ENCODE assay signal across 8 cellular contexts in the genomic region with DNA sequence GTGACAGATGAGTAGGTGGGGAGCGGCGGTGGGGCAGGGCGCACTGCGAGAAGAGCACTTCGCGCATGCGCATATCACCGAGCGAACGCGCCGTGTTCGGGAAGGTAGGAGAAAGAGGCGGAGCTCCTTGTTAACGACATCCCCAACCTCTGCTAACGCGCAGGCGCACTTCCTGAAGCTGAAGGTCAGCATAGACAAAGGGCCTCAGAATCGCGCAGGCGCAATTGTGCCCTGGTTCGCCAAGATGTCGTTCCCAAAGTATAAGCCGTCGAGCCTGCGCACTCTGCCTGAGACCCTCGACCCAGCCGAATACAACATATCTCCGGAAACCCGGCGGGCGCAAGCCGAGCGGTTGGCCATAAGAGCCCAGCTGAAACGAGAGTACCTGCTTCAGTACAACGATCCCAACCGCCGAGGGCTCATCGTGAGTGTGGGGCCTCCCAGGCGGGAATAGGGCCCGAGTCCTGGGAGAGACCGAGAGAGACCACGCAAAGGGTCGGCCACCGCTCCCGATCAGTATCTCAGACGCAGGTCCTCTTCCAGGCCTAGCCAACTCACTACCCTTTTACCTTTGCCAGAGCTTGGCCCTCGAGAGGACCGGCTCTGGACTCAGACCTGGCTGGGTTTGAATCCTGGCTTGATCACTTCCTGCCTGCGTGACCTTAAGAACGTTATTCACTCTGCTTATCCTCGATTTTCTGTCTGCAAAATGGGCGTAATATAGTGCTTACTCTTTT. TPM values are rescaled to one million over a fixed set of nuclear protein-coding genes. Genes with fewer than 3 reads are reported as not detected.
DNase-seq lines count a peak whose midpoint lies in the region; ATAC-seq, FAIRE-seq and TF ChIP-seq lines count a peak whose summit lies in the region.

A gene (plus strand): TSS at position 221 of the 737 bp plus-strand sequence. CDS start 24 bp downstream, at position 245.

- peak within 1 kb of the TSS; percentile 92 for H2AFZ ChIP-seq in OCI-LY3 (ENCODE audit: low read depth, low read length)

- peak; percentile 94 for ATAC-seq in GM21515 (IDR thresholded peaks at IDR 0.05; ENCODE audit: unreplicated experiment)

- H3K9me3 ChIP-seq in OCI-LY3 (ENCODE audit: insufficient read depth, low read length) (no peaks in the 10 kb centered on the region), mesodermal cell (ENCODE audit: control insufficient read depth, low read length) (no peaks in the 10 kb centered on the region)

- H3K36me3 ChIP-seq in OCI-LY3 (replicated peaks; ENCODE audit: low read depth, low read length) (peaks cover 34% of the 10 kb centered on the region), mesodermal cell (ENCODE audit: control insufficient read depth, insufficient read depth, low read length) (peaks cover 40% of the 10 kb centered on the region)

- H3K27me3 ChIP-seq in OCI-LY3 (ENCODE audit: low read depth, low read length), result no peaks in the 10 kb centered on the region

- peak; percentile 99 for FAIRE-seq in endometrium (lab: Jason Lieb, UNC)

- TF ChIP-seq CTCF in OCI-LY3 (IDR thresholded peaks at IDR 0.05; ENCODE audit: low read depth, low read length), result no peak

- H3K9ac ChIP-seq in OCI-LY3 (ENCODE audit: low read length), result peak within 1 kb of the TSS; percentile 97

- DNase-seq in D341Med (ENCODE audit: low spot score) (peak; percentile 98), HuH-7 (ENCODE audit: low spot score) (peak; percentile 95)
- DNase-seq in activated CD8-positive, alpha-beta memory T cell treated with anti-CD3 and anti-CD28 coated beads, Interleukin-2, amount 50 U/mL, for 48 hours, result peak; percentile 96
- peak; percentile 88 to 94 for DNase-seq in stimulated activated CD8-positive, alpha-beta memory T cell treated with anti-CD3 and anti-CD28 coated beads, Interleukin-15, amount 100 ng/mL, for 4 hours (ENCODE audit: low read depth in 2 of 2)

- peak within 1 kb of the TSS; percentile 86 for H3K4me2 ChIP-seq in OCI-LY3 (ENCODE audit: low read length)

- H3K4me1 ChIP-seq in OCI-LY3 (ENCODE audit: low read length) (peaks cover 16% of the 10 kb centered on the region), mesodermal cell (ENCODE audit: control insufficient read depth, insufficient read depth, low read length, poor library complexity, severe bottlenecking) (no peaks in the 10 kb centered on the region)

- peak within 1 kb of the TSS; percentile 72 for H3K27ac ChIP-seq in OCI-LY3 (ENCODE audit: low read length)
- peak within 1 kb of the TSS; percentile 96 for H3K27ac ChIP-seq in mesodermal cell (ENCODE audit: low read depth, low read length, severe bottlenecking)

- peaks cover 15% of the 10 kb centered on the region; the same call in 1 of the 2 replicates for H4K20me1 ChIP-seq in OCI-LY3 (ENCODE audit: insufficient read depth, low read length)

- peak within 1 kb of the TSS; percentile 94 for H3K4me3 ChIP-seq in OCI-LY3 (ENCODE audit: low read length)
- peak within 1 kb of the TSS; percentile 77 for H3K4me3 ChIP-seq in mesodermal cell (ENCODE audit: extremely low read depth, insufficient read depth, low read length, poor library complexity, severe bottlenecking)

- peaks cover 35% of the 10 kb centered on the region for H3K79me2 ChIP-seq in OCI-LY3 (ENCODE audit: low read length)

- 0 to 1% methylated on average over 45 to 49 of the region's 53 CpGs for WGBS in mesodermal cell (ENCODE audit: insufficient coverage in 2 of 2), 2 experiments

RNA-seq across cellular contexts. Expression of the gene that starts here (rescaled TPM):
- 303 TPM for polyA plus RNA-seq in mesodermal cell (2013, experiment 1 of 2)
- 287 TPM for polyA plus RNA-seq in mesodermal cell (2013, experiment 2 of 2)

Comparison
In these comparisons a context has a peak if more than half of its experiments do, and no peak if none do; other contexts are left out.
1. Peak in every context shown above with its lines: DNase-seq, ATAC-seq, H3K4me3 ChIP-seq and H3K27ac ChIP-seq.